In genomic region chr3:124351430-124352142, GRCh38 we compare ENCODE assay signal across 8 cellular contexts.
DNase-seq lines count a peak whose midpoint lies in the region; ATAC-seq and TF ChIP-seq lines count a peak whose summit lies in the region.

No MANE protein-coding gene starts in this region.

- H3K4ac ChIP-seq in mesendoderm (ENCODE audit: low read depth, low read length) = no peak overlapping the region

- H3K27me3 ChIP-seq in NT2/D1 (ENCODE audit: insufficient read depth, insufficient read length) (no peaks in the 10 kb centered on the region), mesendoderm (ENCODE audit: insufficient read depth, low read length, poor library complexity) (no peaks in the 10 kb centered on the region)

- H4K5ac ChIP-seq in mesendoderm (ENCODE audit: low read length) = no peak overlapping the region

- H3K4me1 ChIP-seq in NT2/D1 (ENCODE audit: insufficient read depth, insufficient read length) (no peaks in the 10 kb centered on the region), mesendoderm (ENCODE audit: control insufficient read depth, low read depth, low read length) (no peaks in the 10 kb centered on the region)

- H3K27ac Mint-ChIP-seq in endothelial cell (ENCODE audit: unreplicated experiment) = peak overlapping the region; percentile 28

- no peak overlapping the region for H3K18ac ChIP-seq in mesendoderm (ENCODE audit: low read length)

- H3K4me2 ChIP-seq in mesendoderm (ENCODE audit: low read length) = no peak overlapping the region

- no peak overlapping the region for H3K4me3 ChIP-seq in NT2/D1 (ENCODE audit: insufficient read length, low read depth)
- H3K4me3 ChIP-seq in mesendoderm (ENCODE audit: low read length) = no peak overlapping the region

- DNase-seq in DMS 273 (lab: John Stamatoyannopoulos, UW; ENCODE audit: unreplicated experiment) (peak; percentile 84), HT1080 (ENCODE audit: low read depth) (peak; percentile 50), NT2/D1 (ENCODE audit: low read depth, low spot score) (peak; percentile 57), endothelial cell (ENCODE audit: low spot score) (peak; percentile 8), mesendoderm (peak; percentile 86)
- no peak for DNase-seq in effector CD8-positive, alpha-beta T cell (lab: John Stamatoyannopoulos, UW)

- H3K36me3 Mint-ChIP-seq in endothelial cell (ENCODE audit: low read depth, unreplicated experiment) = peaks cover 24% of the 10 kb centered on the region

- H3K27me3 Mint-ChIP-seq in endothelial cell (ENCODE audit: unreplicated experiment) = peaks cover 3% of the 10 kb centered on the region

- no CpG with 5 or more reads among the region's 4 CpGs for WGBS in mesendoderm (ENCODE audit: extremely low coverage, insufficient coverage, low lambda C conversion rate)

- H3K56ac ChIP-seq in mesendoderm (ENCODE audit: low read length) = no peak overlapping the region

- H3K36me3 ChIP-seq in NT2/D1 (ENCODE audit: insufficient read depth, insufficient read length, low read length) (no peaks in the 10 kb centered on the region), mesendoderm (ENCODE audit: control insufficient read depth, insufficient read depth, low read length) (no peaks in the 10 kb centered on the region)

- no peaks in the 10 kb centered on the region for H3K9me3 Mint-ChIP-seq in endothelial cell (ENCODE audit: unreplicated experiment)

- ATAC-seq in HG03280 (IDR thresholded peaks at IDR 0.05; ENCODE audit: unreplicated experiment) = no peak
- no peak for ATAC-seq in GM18511 (IDR thresholded peaks at IDR 0.05; ENCODE audit: unreplicated experiment)

- no peak overlapping the region for H2BK15ac ChIP-seq in mesendoderm (replicated peaks; ENCODE audit: low read depth)

- H2BK5ac ChIP-seq in mesendoderm (ENCODE audit: low read length) = no peak overlapping the region

- no peaks in the 10 kb centered on the region for H3K9me3 ChIP-seq in NT2/D1 (ENCODE audit: insufficient read depth, low read length)

- no peak for TF ChIP-seq CTCF in endothelial cell (IDR thresholded peaks at IDR 0.05; ENCODE audit: unreplicated experiment)

- no peak overlapping the region for H3K27ac ChIP-seq in mesendoderm (ENCODE audit: low read depth, low read length)

- H3K9ac ChIP-seq in NT2/D1 (ENCODE audit: insufficient read length, low read depth) (no peak overlapping the region), mesendoderm (ENCODE audit: low read length) (no peak overlapping the region)

- H2BK120ac ChIP-seq in mesendoderm (ENCODE audit: low read depth, low read length) = no peak overlapping the region

- H3K79me1 ChIP-seq in mesendoderm (ENCODE audit: low read length) = no peaks in the 10 kb centered on the region

- H3K79me2 ChIP-seq in mesendoderm (ENCODE audit: control insufficient read depth, insufficient read depth, low read length) = no peaks in the 10 kb centered on the region

- no peak overlapping the region for H3K4me3 Mint-ChIP-seq in endothelial cell (ENCODE audit: unreplicated experiment)

- no peak overlapping the region for H3K23ac ChIP-seq in mesendoderm (ENCODE audit: low read length)

- no peaks in the 10 kb centered on the region for H3K4me1 Mint-ChIP-seq in endothelial cell (ENCODE audit: unreplicated experiment)

- no peak overlapping the region for H2AK5ac ChIP-seq in mesendoderm (ENCODE audit: low read length)

- no peak overlapping the region for H4K8ac ChIP-seq in mesendoderm (ENCODE audit: low read depth, low read length)
